In genomic region chr11:29005401-29005980, GRCh38 we compare ENCODE assay signal across 25 cellular contexts.
A peak's percentile ranks its signal among the peaks of the same experiment; 100 is the strongest.
DNase-seq lines count a peak whose midpoint lies in the region; ATAC-seq, FAIRE-seq and TF ChIP-seq lines count a peak whose summit lies in the region.
"Had no signal": no experiment of that assay in that cellular context is flagged by ENCODE, and none has a peak within 500 bp of the region (broad histone marks: within the 10 kb centered on the region; RNA-seq: fewer than 3 reads in every experiment).

No MANE protein-coding gene starts in this region.

- no peak overlapping the region for H3K56ac ChIP-seq in H1 (replicated peaks; ENCODE audit: insufficient read length, low read depth, low read length)

- no peaks in the 10 kb centered on the region for H3K23me2 ChIP-seq in H1 (ENCODE audit: low read depth, low read length)

- H3K4me3 Mint-ChIP-seq in GM23338, result no peak overlapping the region
- H3K4me3 Mint-ChIP-seq: activated T-cell treated with anti-CD3 and anti-CD28 coated beads, Interleukin-2, amount 50 U/mL, for 24 hours; type B pancreatic cell had no signal

- no peaks in the 10 kb centered on the region for H3F3A ChIP-seq in GM23338 (replicated peaks; ENCODE audit: low read depth)

- DNase-seq in GM23338 (ENCODE audit: low spot score), result peak; percentile 47
- peak; percentile 19 for DNase-seq in NCI-H69 (lab: John Stamatoyannopoulos, UW)
- no peak for DNase-seq in H1 (ENCODE audit: low read depth in 1 of 2, low spot score in 2 of 2)
- DNase-seq in amygdala (lab: John Stamatoyannopoulos, UW), result no peak
- no peak for DNase-seq in NCI-H1436 treated with DMSO at 0.1 percent for 48 hours (lab: John Stamatoyannopoulos, UW)
- DNase-seq: ACHN; activated CD8-positive, alpha-beta memory T cell treated with anti-CD3 and anti-CD28 coated beads for 24 hours; activated naive CD4-positive, alpha-beta T cell treated with Interleukin-2 at 50 U/mL for 16 hours; activated T-cell treated with anti-CD3 and anti-CD28 coated beads, Interleukin-2, amount 50 U/mL, for 24 hours; C1 segment of cervical spinal cord; erythroblast; foreskin fibroblast; left ventricle myocardium inferior; mucosa of descending colon; NCI-H1436; NCI-H2171; NCI-H524 treated with DMSO at 0.1 percent for 48 hours; SHP77 treated with DMSO at 0.1 percent for 48 hours; sigmoid colon had no signal

- H3K27ac ChIP-seq in 22Rv1, result no peak overlapping the region
- no peak overlapping the region for H3K27ac ChIP-seq in GM23338 (ENCODE audit: low read depth)
- no peak overlapping the region for H3K27ac ChIP-seq in H1 (ENCODE audit: low read depth, low read length)
- H3K27ac ChIP-seq: left ventricle myocardium inferior, sigmoid colon had no signal

- H3K4me3 ChIP-seq in GM23338 (no peak overlapping the region), H1 (ENCODE audit: extremely low read depth in 1 of 4, insufficient read depth in 2 of 4, low read depth in 3 of 4, low read length in 4 of 4) (no peak overlapping the region)
- H3K4me3 ChIP-seq: left ventricle myocardium inferior, mucosa of descending colon, sigmoid colon had no signal

- no peak overlapping the region for H3K23ac ChIP-seq in H1 (ENCODE audit: insufficient read length)

- H3K4me2 ChIP-seq in GM23338 (no peak overlapping the region), H1 (ENCODE audit: insufficient read depth in 1 of 2, low read depth in 2 of 2, low read length in 2 of 2) (no peak overlapping the region)

- H3K4ac ChIP-seq in H1 (replicated peaks; ENCODE audit: insufficient read length, low read depth, low read length), result no peak overlapping the region

- CTCF ChIA-PET in H1 (lab: Charles Lee; ENCODE audit: partially characterized antibody), result interaction anchor here (0.8 to 4.6 kb wide), 4 partner anchors 11 to 439 kb away, joined by 3 to 24 read pairs (median 5); no protein-coding TSS in a partner anchor

- H3K27me3 ChIP-seq in GM23338 (ENCODE audit: insufficient read depth) (no peaks in the 10 kb centered on the region), H1 (replicated peaks in 1 of 4; ENCODE audit: control insufficient read depth in 3 of 4, extremely low read depth in 1 of 4, insufficient read depth in 3 of 4, low read length in 3 of 4) (no peaks in the 10 kb centered on the region)
- H3K27me3 ChIP-seq: sigmoid colon had no signal

- TF ChIP-seq CTCF in 22Rv1 (IDR thresholded peaks at IDR 0.05), result peak; percentile 23
- TF ChIP-seq CTCF in GM23338 (conservative IDR thresholded peaks at IDR 0.05; ENCODE audit: low read depth in 2 of 2), result peak in 1 of 2 experiments; percentile 65; a peak in 3 of 4 replicates
- peak in 1 of 3 experiments; percentile 23; a peak in 1 of 4 replicates for TF ChIP-seq CTCF in H1 (IDR thresholded peaks at IDR 0.05; ENCODE audit: control extremely low read depth in 1 of 3, insufficient read depth in 1 of 3, low read depth in 1 of 3, low read length in 3 of 3)

- no peaks in the 10 kb centered on the region for H3K79me2 ChIP-seq in GM23338 (replicated peaks; ENCODE audit: insufficient read depth)
- no peaks in the 10 kb centered on the region for H3K79me2 ChIP-seq in H1 (ENCODE audit: control insufficient read depth in 1 of 2, insufficient read depth in 2 of 2, low read length in 2 of 2)

- POLR2A ChIA-PET in H1 (lab: Charles Lee; ENCODE audit: partially characterized antibody), result no interaction called here

- 0 out of 2 replicates have a peak, but pooled peaks cover 2% of the 10 kb centered on the region for H3K9me2 ChIP-seq in GM23338 (ENCODE audit: insufficient read depth)

- H3K4me1 ChIP-seq in GM23338 (ENCODE audit: insufficient read depth) (no peaks in the 10 kb centered on the region; the same call in 1 of the 2 replicates), H1 (replicated peaks in 1 of 4; ENCODE audit: control insufficient read depth in 3 of 4, insufficient read depth in 4 of 4, low read length in 3 of 4) (no peaks in the 10 kb centered on the region)
- H3K4me1 ChIP-seq: left ventricle myocardium inferior, sigmoid colon had no signal

- H3K18ac ChIP-seq in H1 (ENCODE audit: extremely low read depth, low read length), result no peak overlapping the region

- 89% methylated on average over 4 of the region's 4 CpGs; no CpG with 5 or more reads in 1 of the 2 experiments for WGBS in H1 (ENCODE audit: extremely low coverage in 1 of 2, insufficient coverage in 1 of 2, insufficient read length in 1 of 2, insufficient replicate concordance in 2 of 2, low coverage in 1 of 2, low lambda C conversion rate in 2 of 2, missing lambda C conversion rate in 1 of 2), 2 experiments

- no peak for TF ChIP-seq EP300 in H1 (IDR thresholded peaks at IDR 0.05; ENCODE audit: borderline replicate concordance in 1 of 2, low read depth in 2 of 2, low read length in 2 of 2)

- H3K79me1 ChIP-seq in H1 (ENCODE audit: low read depth, low read length), result no peaks in the 10 kb centered on the region

- H2AFZ ChIP-seq in GM23338, result no peak overlapping the region
- no peak overlapping the region for H2AFZ ChIP-seq in H1 (ENCODE audit: low read length)

- peak; percentile 62 for ATAC-seq in GM23338
- no peak for ATAC-seq in GM21576 (IDR thresholded peaks at IDR 0.05; ENCODE audit: unreplicated experiment)
- ATAC-seq in GM21786 (IDR thresholded peaks at IDR 0.05; ENCODE audit: unreplicated experiment), result no peak
- ATAC-seq: mucosa of descending colon had no signal

- H3K36me3 Mint-ChIP-seq in GM23338 (ENCODE audit: low read depth), result no peaks in the 10 kb centered on the region
- H3K36me3 Mint-ChIP-seq: type B pancreatic cell had no signal

- H3K27me3 Mint-ChIP-seq in GM23338 (ENCODE audit: insufficient read depth, low read depth, poor library complexity), result no peaks in the 10 kb centered on the region
- H3K27me3 Mint-ChIP-seq: activated T-cell treated with anti-CD3 and anti-CD28 coated beads, Interleukin-2, amount 50 U/mL, for 24 hours; type B pancreatic cell had no signal

- no peaks in the 10 kb centered on the region for H4K20me1 ChIP-seq in GM23338 (replicated peaks; ENCODE audit: insufficient read depth)
- H4K20me1 ChIP-seq in H1 (replicated peaks in 1 of 2; ENCODE audit: control insufficient read depth in 1 of 2, insufficient read depth in 2 of 2, low read length in 2 of 2), result no peaks in the 10 kb centered on the region

- H2BK20ac ChIP-seq in H1 (ENCODE audit: low read length), result no peak overlapping the region

- no peak overlapping the region for H2BK15ac ChIP-seq in H1 (ENCODE audit: low read length)

- no peak for FAIRE-seq in H1 (lab: Jason Lieb, UNC)
- FAIRE-seq: bronchial epithelial cell, G401.6 had no signal

- no peak overlapping the region for H3K27ac Mint-ChIP-seq in GM23338
- H3K27ac Mint-ChIP-seq: activated T-cell treated with anti-CD3 and anti-CD28 coated beads, Interleukin-2, amount 50 U/mL, for 24 hours; type B pancreatic cell had no signal

- peaks cover 4% of the 10 kb centered on the region; the same call in 1 of the 3 replicates for H3K4me1 Mint-ChIP-seq in GM23338

- no peak overlapping the region for H3K14ac ChIP-seq in H1 (ENCODE audit: insufficient read length)

- no peak overlapping the region for H2BK5ac ChIP-seq in H1 (ENCODE audit: low read depth, low read length)

- TF ChIP-seq RAD21 in H1 (IDR thresholded peaks at IDR 0.05 in 1 of 2, conservative IDR thresholded peaks at IDR 0.05 in 1 of 2; ENCODE audit: low read depth in 2 of 2, low read length in 2 of 2), result peak; percentile 35 to 43

- no peak overlapping the region for H2BK120ac ChIP-seq in H1 (replicated peaks; ENCODE audit: low read depth, low read length)

- H3K9ac ChIP-seq in H1 (replicated peaks in 1 of 4; ENCODE audit: extremely low read depth in 1 of 4, low read depth in 3 of 4, low read length in 3 of 4), result no peak overlapping the region

- H2BK12ac ChIP-seq in H1 (ENCODE audit: low read depth, low read length), result no peak overlapping the region

- no peak for TF ChIP-seq POLR2A in H1 (IDR thresholded peaks at IDR 0.05; ENCODE audit: control extremely low read depth in 1 of 2, low read depth in 2 of 2, low read length in 2 of 2)

- H4K8ac ChIP-seq in H1 (ENCODE audit: extremely low read depth, insufficient read depth, low read length), result no peak overlapping the region

- H4K91ac ChIP-seq in H1 (replicated peaks; ENCODE audit: insufficient read length, low read length), result no peak overlapping the region

- H3K36me3 ChIP-seq in GM23338 (ENCODE audit: insufficient read depth) (no peaks in the 10 kb centered on the region), H1 (ENCODE audit: control insufficient read depth in 2 of 4, insufficient read depth in 4 of 4, low read length in 3 of 4) (no peaks in the 10 kb centered on the region)
- H3K36me3 ChIP-seq: left ventricle myocardium inferior, sigmoid colon had no signal

- H3K9me3 Mint-ChIP-seq in GM23338, result no peaks in the 10 kb centered on the region
- H3K9me3 Mint-ChIP-seq: type B pancreatic cell had no signal

- no peaks in the 10 kb centered on the region for H3K9me3 ChIP-seq in H1 (ENCODE audit: insufficient read depth in 2 of 2, low read depth in 1 of 2, low read length in 1 of 2)
- H3K9me3 ChIP-seq: left ventricle myocardium inferior, mucosa of descending colon, sigmoid colon had no signal

- no peak overlapping the region for H4K5ac ChIP-seq in H1 (ENCODE audit: insufficient read length, low read depth, low read length)

- H2AK5ac ChIP-seq in H1 (ENCODE audit: low read depth, low read length), result no peak overlapping the region

TF ChIP-seq in GM23338, 12 proteins besides CTCF, POLR2A, EP300 and RAD21 (continues in another document):
- no peak for TF ChIP-seq EZH2phosphoT487 (IDR thresholded peaks at IDR 0.05; ENCODE audit: unreplicated experiment)
- no peak for TF ChIP-seq POLR2AphosphoS5 (IDR thresholded peaks at IDR 0.05; ENCODE audit: low read depth)
- no peak for TF ChIP-seq NANOG (IDR thresholded peaks at IDR 0.05; ENCODE audit: borderline replicate concordance)

TF ChIP-seq in H1, 55 proteins besides CTCF, POLR2A, EP300 and RAD21:
- TF ChIP-seq FOSL1 (IDR thresholded peaks at IDR 0.05; ENCODE audit: insufficient read depth, low read depth, low read length) (no peak), JUN (IDR thresholded peaks at IDR 0.05; ENCODE audit: low read depth, low read length) (no peak), SIX5 (IDR thresholded peaks at IDR 0.05; ENCODE audit: low read depth, low read length) (no peak), TAF7 (optimal IDR thresholded peaks at IDR 0.05; ENCODE audit: borderline replicate concordance, low read depth, low read length) (no peak), KDM1A (IDR thresholded peaks at IDR 0.05; ENCODE audit: borderline replicate concordance, low read length) (no peak), ASH2L (IDR thresholded peaks at IDR 0.05; ENCODE audit: low read length) (no peak), RBBP5 (IDR thresholded peaks at IDR 0.05; ENCODE audit: borderline replicate concordance, low read depth, low read length) (no peak), SIN3A (conservative IDR thresholded peaks at IDR 0.05 in 1 of 2, IDR thresholded peaks at IDR 0.05 in 1 of 2; ENCODE audit: low read depth in 1 of 2, low read length in 2 of 2) (no peak), KDM5A (IDR thresholded peaks at IDR 0.05; ENCODE audit: low read length) (no peak)
TF ChIP-seq in H1: peak in this region for 0.

Comparison
In these comparisons a context has a peak if more than half of its experiments do, and no peak if none do; other contexts are left out.
1. DNase-seq: peak in GM23338 (single experiment) and NCI-H69 (single experiment); none in H1 (0 of 2), amygdala (0 of 56) and NCI-H1436 treated with DMSO at 0.1 percent for 48 hours (single experiment).